ENCODE assay signal across 10 cellular contexts in genomic region chr15:67149068-67149841, GRCh38.
DNase-seq lines count a peak whose midpoint lies in the region; ATAC-seq and TF ChIP-seq lines count a peak whose summit lies in the region.
"Had no signal": no experiment of that assay in that cellular context is flagged by ENCODE, and none has a peak within 500 bp of the region (broad histone marks: within the 10 kb centered on the region; RNA-seq: fewer than 3 reads in every experiment).

No MANE protein-coding gene starts in this region.

- H3K27me3 Mint-ChIP-seq in effector memory CD8-positive, alpha-beta T cell: no peaks in the 10 kb centered on the region
- no peaks in the 10 kb centered on the region for H3K27me3 Mint-ChIP-seq in nephron progenitor cell (ENCODE audit: low read depth, poor library complexity)

- no peak overlapping the region for H3K4me3 ChIP-seq in MM.1S (ENCODE audit: low read length)

- H3K4me1 Mint-ChIP-seq in effector memory CD8-positive, alpha-beta T cell (ENCODE audit: low read depth in 2 of 2): peaks cover 66 to 70% of the 10 kb centered on the region in 2 donors
- H3K4me1 Mint-ChIP-seq in nephron progenitor cell: peaks cover 85% of the 10 kb centered on the region

- no peaks in the 10 kb centered on the region for H3K9me2 ChIP-seq in MM.1S (replicated peaks; ENCODE audit: insufficient read depth, low read length)

- H3F3A ChIP-seq in MM.1S (ENCODE audit: insufficient read depth, low read length): no peaks in the 10 kb centered on the region

- TF ChIP-seq CTCF in C4-2B (conservative IDR thresholded peaks at IDR 0.05) (no peak), nephron progenitor cell (IDR thresholded peaks at IDR 0.05) (no peak), MM.1S (IDR thresholded peaks at IDR 0.05; ENCODE audit: low read length) (no peak)

- H3K27ac ChIP-seq in C4-2B (peak overlapping the region; percentile 56), MM.1S (ENCODE audit: low read length) (no peak overlapping the region)

- H3K79me2 ChIP-seq in MM.1S (ENCODE audit: low read length): peaks cover 12% of the 10 kb centered on the region

- peaks cover 7% of the 10 kb centered on the region for H3K36me3 Mint-ChIP-seq in effector memory CD8-positive, alpha-beta T cell (ENCODE audit: insufficient read depth)
- no peaks in the 10 kb centered on the region for H3K36me3 Mint-ChIP-seq in nephron progenitor cell (ENCODE audit: low read depth)

- H3K4me1 ChIP-seq in MM.1S (ENCODE audit: low read length): no peaks in the 10 kb centered on the region

- no peaks in the 10 kb centered on the region for H3K27me3 ChIP-seq in MM.1S (replicated peaks; ENCODE audit: insufficient read depth, low read length)
- H3K27me3 ChIP-seq: ovary had no signal

- TF ChIP-seq POLR2A in erythroblast (IDR thresholded peaks at IDR 0.05; ENCODE audit: low read length): no peak

- no peak overlapping the region for H3K9ac ChIP-seq in MM.1S (ENCODE audit: low read length)

- DNase-seq in NCI-H1048 (lab: John Stamatoyannopoulos, UW) (peak; percentile 92), nephron progenitor cell (no peak), HUDEP-2 (lab: John Stamatoyannopoulos, UW; ENCODE audit: unreplicated experiment in 76 of 76) (no peak), erythroblast (lab: John Stamatoyannopoulos, UW) (no peak), MM.1S (no peak), DMS153 (lab: John Stamatoyannopoulos, UW) (no peak)
- no peak for DNase-seq in effector memory CD8-positive, alpha-beta T cell
- DNase-seq: effector CD4-positive, alpha-beta T cell had no signal

- H4K20me1 ChIP-seq in MM.1S (ENCODE audit: insufficient read depth, low read length): no peaks in the 10 kb centered on the region

- H3K9me3 ChIP-seq in MM.1S (replicated peaks; ENCODE audit: insufficient read depth, low read length): no peaks in the 10 kb centered on the region
- H3K9me3 ChIP-seq: ovary had no signal

- H3K36me3 ChIP-seq in MM.1S (replicated peaks; ENCODE audit: insufficient read depth, low read length): no peaks in the 10 kb centered on the region
- H3K36me3 ChIP-seq: ovary had no signal

- peak overlapping the region; percentile 91 to 95 for H3K27ac Mint-ChIP-seq in effector memory CD8-positive, alpha-beta T cell
- peak overlapping the region; percentile 21 for H3K27ac Mint-ChIP-seq in nephron progenitor cell

- no peak for ATAC-seq in effector memory CD8-positive, alpha-beta T cell (replicated peaks)

- no peak overlapping the region for H3K4me2 ChIP-seq in MM.1S (ENCODE audit: low read depth, low read length)

- H2AFZ ChIP-seq in MM.1S (ENCODE audit: low read length): no peak overlapping the region

- H3K4me3 Mint-ChIP-seq in effector memory CD8-positive, alpha-beta T cell: peak overlapping the region; percentile 53 to 64
- no peak overlapping the region for H3K4me3 Mint-ChIP-seq in nephron progenitor cell

- H3K9me3 Mint-ChIP-seq in effector memory CD8-positive, alpha-beta T cell: no peaks in the 10 kb centered on the region
- no peaks in the 10 kb centered on the region for H3K9me3 Mint-ChIP-seq in nephron progenitor cell
